29 cellular contexts compared by ENCODE assay signal in genomic region chr13:52782486-52783448, GRCh38. TPM values are rescaled to one million over a fixed set of nuclear protein-coding genes. Genes with fewer than 3 reads are reported as not detected.
DNase-seq lines count a peak whose midpoint lies in the region; ATAC-seq, FAIRE-seq and TF ChIP-seq lines count a peak whose summit lies in the region.
"Had no signal": no experiment of that assay in that cellular context is flagged by ENCODE, and none has a peak within 500 bp of the region (broad histone marks: within the 10 kb centered on the region; RNA-seq: fewer than 3 reads in every experiment).

No MANE protein-coding gene starts in this region.

- POLR2A ChIA-PET in OCI-LY7 (lab: Charles Lee) (interaction anchor here (0.8 kb wide), 1 partner anchor 95 kb away, joined by 4 read pairs; no protein-coding TSS in a partner anchor), K562 (lab: Yijun Ruan, JAX) (no interaction called here)

- DNase-seq in OCI-LY7 (ENCODE audit: low spot score): no peak
- DNase-seq in K562 (ENCODE audit: extremely low read depth in 1 of 4, low spot score in 3 of 4): no peak
- DNase-seq in kidney glomerular epithelial cell (lab: John Stamatoyannopoulos, UW): peak; percentile 19
- DNase-seq in osteoblast (ENCODE audit: insufficient read length, low spot score, missing footprints): no peak
- DNase-seq in GM20000 (ENCODE audit: low spot score): no peak
- no peak for DNase-seq in HUDEP-2 (lab: John Stamatoyannopoulos, UW; ENCODE audit: unreplicated experiment in 76 of 76)
- no peak for DNase-seq in GF-D8 (lab: John Stamatoyannopoulos, UW)
- DNase-seq in SKM-1 (lab: John Stamatoyannopoulos, UW; ENCODE audit: unreplicated experiment): no peak
- DNase-seq: activated CD4-positive, alpha-beta memory T cell treated with anti-CD3 and anti-CD28 coated beads for 36 hours; activated CD4-positive, CD25-positive, alpha-beta regulatory T cell treated with anti-CD3 and anti-CD28 coated beads, Interleukin-2, amount 50 U/mL, for 72 hours; activated naive CD4-positive, alpha-beta T cell treated with Interleukin-2 at 50 U/mL for 16 hours; BE2C; CD8-positive, alpha-beta memory T cell; EL; immature natural killer cell; IMR-90; left lung; NCI-H1694 treated with DMSO at 0.1 percent for 48 hours; NCI-H2171; NCI-H510A; stimulated activated naive CD4-positive, alpha-beta T cell; upper lobe of right lung had no signal

- H3K4me1 ChIP-seq in OCI-LY7 (ENCODE audit: insufficient read depth, low read length, poor library complexity, severe bottlenecking): no peaks in the 10 kb centered on the region
- no peaks in the 10 kb centered on the region; a peak in 1 of 5 replicates for H3K4me1 ChIP-seq in K562 (replicated peaks in 1 of 2; ENCODE audit: control insufficient read depth in 2 of 2, insufficient read depth in 2 of 2, low read length in 2 of 2)
- H3K4me1 ChIP-seq in osteoblast (ENCODE audit: insufficient read depth, low read length): no peaks in the 10 kb centered on the region
- H3K4me1 ChIP-seq: BE2C, left lung, upper lobe of right lung had no signal

- no peaks in the 10 kb centered on the region; the same call in 1 of the 2 replicates for H3K9me2 ChIP-seq in OCI-LY7 (ENCODE audit: insufficient read depth, low read length)

- TF ChIP-seq RAD21 in K562 (CRISPR knock-in tag; conservative IDR thresholded peaks at IDR 0.05 in 1 of 2, IDR thresholded peaks at IDR 0.05 in 1 of 2): no peak

- H3K4me3 ChIP-seq in OCI-LY7 (ENCODE audit: low read depth, low read length, poor library complexity, severe bottlenecking) (no peak overlapping the region), K562 (no peak overlapping the region), osteoblast (ENCODE audit: insufficient read depth, low read length) (no peak overlapping the region)
- H3K4me3 ChIP-seq: left lung, smooth muscle cell, upper lobe of right lung had no signal

- ATAC-seq in K562: no peak
- ATAC-seq: HCT116, left lung, upper lobe of right lung had no signal

- no peaks in the 10 kb centered on the region for H3K9me1 ChIP-seq in K562 (ENCODE audit: control insufficient read depth, insufficient read depth, low read length)

- H3K9me3 ChIP-seq in OCI-LY7 (ENCODE audit: low read length): no peaks in the 10 kb centered on the region
- no peaks in the 10 kb centered on the region for H3K9me3 ChIP-seq in K562 (replicated peaks; ENCODE audit: control insufficient read depth, insufficient read depth, low read depth, low read length)
- H3K9me3 ChIP-seq in osteoblast (ENCODE audit: low read depth, low read length): no peaks in the 10 kb centered on the region
- H3K9me3 ChIP-seq: BE2C, left lung, upper lobe of right lung had no signal

- in situ Hi-C loops in K562 (cut with MboI): no loop called here

- H3K27me3 ChIP-seq in K562 (ENCODE audit: control insufficient read depth in 2 of 2, insufficient read depth in 2 of 2, low read length in 2 of 2) (peaks cover 0 to 6% of the 10 kb centered on the region in 2 experiments; a peak in 1 of 5 replicates), osteoblast (ENCODE audit: insufficient read depth, low read length) (peaks cover 5% of the 10 kb centered on the region)
- H3K27me3 ChIP-seq: upper lobe of right lung had no signal

- TF ChIP-seq EP300 in K562 (IDR thresholded peaks at IDR 0.05; ENCODE audit: low read length): no peak

- CTCF ChIA-PET in OCI-LY7 (lab: Charles Lee; ENCODE audit: unreplicated experiment): interaction anchor here (0.5 kb wide), 1 partner anchor 60 kb away, joined by 3 read pairs; no protein-coding TSS in a partner anchor
- CTCF ChIA-PET in K562 (lab: Yijun Ruan, JAX; ENCODE audit: low intra/inter-chr PET ratio): no interaction called here

- 3% methylated on average over 8 of the region's 9 CpGs for WGBS in K562 (ENCODE audit: insufficient coverage, low coverage, missing lambda C conversion rate)

- H3K27ac ChIP-seq in OCI-LY7 (ENCODE audit: low read depth, low read length, poor library complexity, severe bottlenecking) (no peak overlapping the region), K562 (ENCODE audit: extremely low read depth, low read depth, low read length) (no peak overlapping the region), osteoblast (ENCODE audit: low read depth, low read length) (no peak overlapping the region)
- H3K27ac ChIP-seq: left lung, RWPE1, upper lobe of right lung had no signal

- H4K20me1 ChIP-seq in OCI-LY7 (ENCODE audit: insufficient read depth, low read length) (no peaks in the 10 kb centered on the region), K562 (replicated peaks; ENCODE audit: control insufficient read depth, insufficient read depth, low read length) (no peaks in the 10 kb centered on the region; the same call in 1 of the 2 replicates), osteoblast (ENCODE audit: insufficient read depth, low read length) (no peaks in the 10 kb centered on the region)

- no peak overlapping the region for H3K9ac ChIP-seq in K562 (ENCODE audit: insufficient read depth in 1 of 2, low read depth in 2 of 2, low read length in 2 of 2)

- TF ChIP-seq CTCF in OCI-LY7 (conservative IDR thresholded peaks at IDR 0.05; ENCODE audit: low read length) (no peak), K562 (IDR thresholded peaks at IDR 0.05 in 2 of 3, conservative IDR thresholded peaks at IDR 0.05 in 1 of 3; ENCODE audit: insufficient read depth in 2 of 3, low read depth in 1 of 3, low read length in 3 of 3) (no peak), osteoblast (IDR thresholded peaks at IDR 0.05; ENCODE audit: extremely low read depth, low read depth, low read length) (no peak), GM20000 (IDR thresholded peaks at IDR 0.05; ENCODE audit: extremely low read depth, missing control alignments) (no peak)

- no peak for FAIRE-seq in K562 (lab: Jason Lieb, UNC)

- H3K4me2 ChIP-seq in OCI-LY7 (ENCODE audit: low read length) (no peak overlapping the region), K562 (ENCODE audit: insufficient read depth, low read length) (no peak overlapping the region), osteoblast (ENCODE audit: insufficient read depth, low read length) (no peak overlapping the region)
- H3K4me2 ChIP-seq: smooth muscle cell had no signal

- H3K36me3 ChIP-seq in OCI-LY7 (ENCODE audit: insufficient read depth, low read length): no peaks in the 10 kb centered on the region
- no peaks in the 10 kb centered on the region for H3K36me3 ChIP-seq in K562 (ENCODE audit: control insufficient read depth, insufficient read depth, low read length)
- no peaks in the 10 kb centered on the region for H3K36me3 ChIP-seq in osteoblast (ENCODE audit: insufficient read depth, low read length)
- H3K36me3 ChIP-seq: BE2C, left lung, upper lobe of right lung had no signal

- H3K79me2 ChIP-seq in OCI-LY7 (ENCODE audit: insufficient read depth, low read depth, low read length) (no peaks in the 10 kb centered on the region), K562 (ENCODE audit: control insufficient read depth, insufficient read depth, low read length) (no peaks in the 10 kb centered on the region), osteoblast (ENCODE audit: insufficient read depth, low read length) (no peaks in the 10 kb centered on the region)

- intact Hi-C loops in OCI-LY7 (cut with micrococcal nuclease; ENCODE audit: unreplicated experiment): no loop called here
- intact Hi-C loops in K562 (cut with micrococcal nuclease): no loop called here

- BruUV-seq in OCI-LY7 (replicated peaks; lab: Mats Ljungman, UMichigan) (no TSS peak), K562 (replicated peaks; lab: Mats Ljungman, UMichigan) (no TSS peak)

- TF ChIP-seq POLR2A in K562 (conservative IDR thresholded peaks at IDR 0.05): no peak

- H2AFZ ChIP-seq in OCI-LY7 (ENCODE audit: low read length) (peak overlapping the region; percentile 79; the same call in 1 of the 2 replicates), K562 (ENCODE audit: low read depth, low read length) (peak overlapping the region; percentile 51; the same call in 1 of the 2 replicates), osteoblast (ENCODE audit: low read length) (peak overlapping the region; percentile 51)

TF ChIP-seq in K562, 482 proteins besides CTCF, POLR2A, EP300 and RAD21:
- TF ChIP-seq EGR1 (conservative IDR thresholded peaks at IDR 0.05) (no peak), GABPA (tag; conservative IDR thresholded peaks at IDR 0.05; ENCODE audit: low read depth) (0 out of 2 replicates have a peak, but pooled peaks have one; percentile 21)

RNA-seq across cellular contexts. Expression of gene CNMD, which starts 43.1 kb away (rescaled TPM):
- total RNA-seq in OCI-LY7 (2014; rRNA removed; shearing (Covaris generic)): not detected in 2 replicates
- total RNA-seq in OCI-LY7 (2022): not detected in 2 replicates
- total RNA-seq in K562 (2011; cell fraction: chromatin; rRNA removed; ENCODE audit: low replicate concordance): not detected in 2 replicates
- not detected in 2 replicates for total RNA-seq in K562 (2011; cell fraction: nucleolus; rRNA removed)
- total RNA-seq in K562 (2011; cell fraction: nucleoplasm; rRNA removed): not detected in 2 replicates
- total RNA-seq in K562 (2014; rRNA removed): not detected in 2 replicates
- total RNA-seq in K562 (2014; rRNA removed; fragmentation: Illumina TruSeq; extraction: Trizol): not detected in 2 replicates
- not detected in 2 replicates for total RNA-seq in K562 (2015; rRNA removed; fragmentation: Illumina TruSeq; extraction: Trizol)
- total RNA-seq in K562 (2021): not detected in 2 replicates
- polyA plus RNA-seq in K562 (2011; rRNA removed): not detected in 2 replicates
- not detected in 2 replicates for polyA plus RNA-seq in K562 (2011; cell fraction: cytosol; rRNA removed)
- polyA plus RNA-seq in K562 (2011; cell fraction: nucleus; rRNA removed): not detected in 2 replicates
- not detected in 2 replicates for polyA plus RNA-seq in K562 (2012)
- polyA plus RNA-seq in K562 (2014; fragmentation: Illumina TruSeq; extraction: Trizol): not detected in 2 replicates
- not detected for polyA plus RNA-seq in K562 (2014; fragmentation: Nextera tagmentation; extraction: Ambion mirVana)
- not detected in 2 replicates for polyA plus RNA-seq in K562 (2014; rRNA removed)
- not detected in 2 replicates for polyA minus RNA-seq in K562 (2011; rRNA and poly(A)+ RNA removed)
- polyA minus RNA-seq in K562 (2011; cell fraction: cytosol; rRNA and poly(A)+ RNA removed): not detected in 2 replicates
- polyA minus RNA-seq in K562 (2011; cell fraction: nucleus; rRNA and poly(A)+ RNA removed): not detected in 2 replicates
- total RNA-seq in osteoblast: not detected in 2 replicates
- total RNA-seq: activated CD4-positive, alpha-beta memory T cell treated with anti-CD3 and anti-CD28 coated beads for 36 hours; CD8-positive, alpha-beta memory T cell; IMR-90; left lung; mesenteric fat pad; myocyte; omental fat pad; smooth muscle cell; T-helper 2 cell treated with Interferon-gamma antibody and Interleukin-4, amounts not matched to agents 100 ng/mL and 5 ng/mL, for 36 hours; upper lobe of right lung had no signal
- polyA plus RNA-seq: CD8-positive, alpha-beta memory T cell; immature natural killer cell; IMR-90; smooth muscle cell had no signal
